In the genomic region with DNA sequence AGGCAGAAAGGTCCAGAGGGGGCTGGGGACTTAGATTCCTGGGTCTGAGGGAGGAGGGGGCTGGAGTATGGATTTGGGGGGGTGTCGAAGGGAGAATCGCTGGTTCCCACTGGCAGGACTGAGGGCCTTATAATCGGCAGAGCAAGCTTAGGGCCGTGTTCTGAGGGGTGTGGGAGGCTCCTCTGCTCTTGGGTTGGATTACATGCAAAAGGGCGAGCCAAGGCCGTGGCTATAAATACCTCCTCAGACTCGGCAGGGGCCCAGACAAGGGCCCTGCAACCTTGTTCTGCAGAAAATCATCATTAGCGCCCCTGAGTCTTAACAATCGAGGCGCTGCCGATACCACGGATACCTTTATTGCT, we compare ENCODE assay signal across 8 cellular contexts. TPM values are rescaled to one million over a fixed set of nuclear protein-coding genes. Genes with fewer than 3 reads are reported as not detected.
A peak's percentile ranks its signal among the peaks of the same experiment; 100 is the strongest.
DNase-seq lines count a peak whose midpoint lies in the region; ATAC-seq and TF ChIP-seq lines count a peak whose summit lies in the region.

No MANE protein-coding gene starts in this region.

- peaks cover 4% of the 10 kb centered on the region for H3K36me3 Mint-ChIP-seq in activated T-cell treated with anti-CD3 and anti-CD28 coated beads, Interleukin-2, amount 50 U/mL, for 24 hours (ENCODE audit: low read depth)
- H3K36me3 Mint-ChIP-seq in activated naive CD8-positive, alpha-beta T cell: peaks cover 2% of the 10 kb centered on the region
- peaks cover 4% of the 10 kb centered on the region for H3K36me3 Mint-ChIP-seq in type B pancreatic cell

- TF ChIP-seq CTCF in kidney epithelial cell (IDR thresholded peaks at IDR 0.05; ENCODE audit: insufficient read depth, low read length, poor library complexity, severe bottlenecking) (no peak), type B pancreatic cell (conservative IDR thresholded peaks at IDR 0.05) (no peak)

- peak overlapping the region; percentile 86 for H3K4me3 Mint-ChIP-seq in activated T-cell treated with anti-CD3 and anti-CD28 coated beads, Interleukin-2, amount 50 U/mL, for 24 hours
- peak overlapping the region; percentile 91 for H3K4me3 Mint-ChIP-seq in activated naive CD8-positive, alpha-beta T cell
- peak overlapping the region; percentile 99 for H3K4me3 Mint-ChIP-seq in type B pancreatic cell

- peak overlapping the region; percentile 98 for H3K27ac Mint-ChIP-seq in activated T-cell treated with anti-CD3 and anti-CD28 coated beads, Interleukin-2, amount 50 U/mL, for 24 hours
- peak overlapping the region; percentile 95 for H3K27ac Mint-ChIP-seq in activated naive CD8-positive, alpha-beta T cell
- peak overlapping the region; percentile 98 for H3K27ac Mint-ChIP-seq in type B pancreatic cell

- H3K9me3 Mint-ChIP-seq in activated T-cell treated with anti-CD3 and anti-CD28 coated beads, Interleukin-2, amount 50 U/mL, for 24 hours: peaks cover 6% of the 10 kb centered on the region
- H3K9me3 Mint-ChIP-seq in activated naive CD8-positive, alpha-beta T cell (ENCODE audit: low read depth): peaks cover 4% of the 10 kb centered on the region
- peaks cover 3% of the 10 kb centered on the region for H3K9me3 Mint-ChIP-seq in type B pancreatic cell

- H3K4me3 ChIP-seq in kidney epithelial cell (ENCODE audit: low read depth, low read length): peak overlapping the region; percentile 76

- no peak for DNase-seq in activated T-cell treated with anti-CD3 and anti-CD28 coated beads, Interleukin-2, amount 50 U/mL, for 24 hours
- DNase-seq in activated T-cell treated with anti-CD3 and anti-CD28 coated beads, Interleukin-2, amount 50 U/mL, for 1 hour: no peak
- DNase-seq in kidney epithelial cell (ENCODE audit: low read depth) (no peak), type B pancreatic cell (ENCODE audit: extremely low spot score, unreplicated experiment) (no peak), SW480 (ENCODE audit: low spot score) (no peak), NCI-H510A treated with DMSO at 0.1 percent for 48 hours (lab: John Stamatoyannopoulos, UW) (no peak)

- no peak for ATAC-seq in GM21360 (IDR thresholded peaks at IDR 0.05; ENCODE audit: unreplicated experiment)

- no peaks in the 10 kb centered on the region for H3K27me3 Mint-ChIP-seq in activated T-cell treated with anti-CD3 and anti-CD28 coated beads, Interleukin-2, amount 50 U/mL, for 24 hours
- H3K27me3 Mint-ChIP-seq in activated naive CD8-positive, alpha-beta T cell: no peaks in the 10 kb centered on the region
- H3K27me3 Mint-ChIP-seq in type B pancreatic cell: no peaks in the 10 kb centered on the region

- peaks cover 22% of the 10 kb centered on the region for H3K4me1 Mint-ChIP-seq in activated T-cell treated with anti-CD3 and anti-CD28 coated beads, Interleukin-2, amount 50 U/mL, for 24 hours (ENCODE audit: low read depth)
- peaks cover 11% of the 10 kb centered on the region for H3K4me1 Mint-ChIP-seq in activated naive CD8-positive, alpha-beta T cell (ENCODE audit: low read depth)
- H3K4me1 Mint-ChIP-seq in type B pancreatic cell (ENCODE audit: unreplicated experiment): peaks cover 25% of the 10 kb centered on the region

- no peaks in the 10 kb centered on the region for H3K27me3 ChIP-seq in kidney epithelial cell (ENCODE audit: control insufficient read depth, insufficient read depth, low read length)

- no peaks in the 10 kb centered on the region for H3K36me3 ChIP-seq in kidney epithelial cell (ENCODE audit: control insufficient read depth, insufficient read depth, low read length)

RNA-seq across cellular contexts. Expression of gene MAMSTR, which starts 0.7 kb away (rescaled TPM):
- total RNA-seq in kidney epithelial cell (1.0 and 1.3 TPM in 2 replicates), type B pancreatic cell (ENCODE audit: low replicate concordance) (2.0 and 3.6 TPM in 2 replicates)

RNA-seq across cellular contexts. Expression of gene RASIP1, which starts 20.2 kb away (rescaled TPM):
- total RNA-seq in kidney epithelial cell: 3.8 and 4.8 TPM in 2 replicates
- total RNA-seq in type B pancreatic cell (ENCODE audit: low replicate concordance): 1.9 and 4.6 TPM in 2 replicates

RNA-seq across cellular contexts. Expression of gene FUT2, which starts 24.5 kb away (rescaled TPM):
- total RNA-seq in kidney epithelial cell (1.8 and 1.9 TPM in 2 replicates), type B pancreatic cell (ENCODE audit: low replicate concordance) (9.0 and 13.3 TPM in 2 replicates)

RNA-seq across cellular contexts. Expression of gene IZUMO1, which starts 26.5 kb away (rescaled TPM):
- total RNA-seq in kidney epithelial cell (0.25 TPM in 1 of 2 replicates, not detected in the other), type B pancreatic cell (ENCODE audit: low replicate concordance) (2.2 and 4.8 TPM in 2 replicates)

RNA-seq across cellular contexts. Expression of gene FUT1, which starts 32.2 kb away (rescaled TPM):
- 10.4 and 12.3 TPM in 2 replicates for total RNA-seq in kidney epithelial cell
- 11.2 and 15.0 TPM in 2 replicates for total RNA-seq in type B pancreatic cell (ENCODE audit: low replicate concordance)
